Comparison of ENCODE assay signal across 9 cellular contexts in genomic region chrX:1502241-1502640, GRCh38. TPM values are rescaled to one million over a fixed set of nuclear protein-coding genes. Genes with fewer than 3 reads are reported as not detected.
DNase-seq lines count a peak whose midpoint lies in the region; ATAC-seq and TF ChIP-seq lines count a peak whose summit lies in the region.
"Had no signal": no experiment of that assay in that cellular context is flagged by ENCODE, and none has a peak within 500 bp of the region (broad histone marks: within the 10 kb centered on the region; RNA-seq: fewer than 3 reads in every experiment).

No MANE protein-coding gene starts in this region.

- H3K27me3 ChIP-seq in naive thymus-derived CD4-positive, alpha-beta T cell (ENCODE audit: control insufficient read depth in 2 of 2, insufficient read depth in 2 of 2, low read length in 2 of 2), result no peaks in the 10 kb centered on the region
- H3K27me3 ChIP-seq: breast epithelium had no signal

- H3K36me3 ChIP-seq in naive thymus-derived CD4-positive, alpha-beta T cell (ENCODE audit: control insufficient read depth in 2 of 3, insufficient read depth in 3 of 3, low read length in 3 of 3), result peaks cover 5 to 34% (median 8%) of the 10 kb centered on the region in 3 experiments
- H3K36me3 ChIP-seq: breast epithelium had no signal

- peak; percentile 0 for DNase-seq in NCI-H2171 (lab: John Stamatoyannopoulos, UW)
- no peak for DNase-seq in NCI-H2171 treated with DMSO at 0.1 percent for 48 hours (lab: John Stamatoyannopoulos, UW)
- peak; percentile 96 for DNase-seq in KBM-7
- no peak for DNase-seq in naive thymus-derived CD4-positive, alpha-beta T cell
- DNase-seq in endothelial cell (ENCODE audit: low spot score), result no peak
- no peak for DNase-seq in DMS53 treated with DMSO at 0.1 percent for 48 hours (lab: John Stamatoyannopoulos, UW; ENCODE audit: unreplicated experiment)
- DNase-seq in retina, result no peak

- peak overlapping the region; percentile 54 to 85 (median 72) for H3K27ac Mint-ChIP-seq in naive thymus-derived CD4-positive, alpha-beta T cell
- no peak overlapping the region for H3K27ac Mint-ChIP-seq in endothelial cell (ENCODE audit: unreplicated experiment)

- ATAC-seq in GM21528 (IDR thresholded peaks at IDR 0.05; ENCODE audit: low FRiP score, unreplicated experiment), result peak; percentile 44
- ATAC-seq in naive thymus-derived CD4-positive, alpha-beta T cell, result peak; percentile 15

- POLR2A ChIA-PET in naive thymus-derived CD4-positive, alpha-beta T cell (lab: Charles Lee), result no interaction called here

- peaks cover 0 to 32% (median 12%) of the 10 kb centered on the region in 5 donors for H3K36me3 Mint-ChIP-seq in naive thymus-derived CD4-positive, alpha-beta T cell
- no peaks in the 10 kb centered on the region for H3K36me3 Mint-ChIP-seq in endothelial cell (ENCODE audit: low read depth, unreplicated experiment)

- H3K27ac ChIP-seq in naive thymus-derived CD4-positive, alpha-beta T cell (ENCODE audit: low read depth, low read length), result peak overlapping the region; percentile 44
- H3K27ac ChIP-seq: breast epithelium had no signal

- no peak for TF ChIP-seq CTCF in endothelial cell (IDR thresholded peaks at IDR 0.05; ENCODE audit: unreplicated experiment)

- H3K9me3 Mint-ChIP-seq in naive thymus-derived CD4-positive, alpha-beta T cell, result peaks cover 0 to 2% (median 0%) of the 10 kb centered on the region in 11 donors
- peaks cover 4% of the 10 kb centered on the region for H3K9me3 Mint-ChIP-seq in endothelial cell (ENCODE audit: unreplicated experiment)

- no peaks in the 10 kb centered on the region for H3K9me3 ChIP-seq in naive thymus-derived CD4-positive, alpha-beta T cell (ENCODE audit: control insufficient read depth in 2 of 3, low read length in 3 of 3)
- H3K9me3 ChIP-seq: breast epithelium had no signal

- no peak overlapping the region for H3K4me3 ChIP-seq in naive thymus-derived CD4-positive, alpha-beta T cell (ENCODE audit: low read length)
- H3K4me3 ChIP-seq: breast epithelium had no signal

- intact Hi-C loops in naive thymus-derived CD4-positive, alpha-beta T cell (cut with micrococcal nuclease), result no loop called here

- peaks cover 7 to 14% of the 10 kb centered on the region in 2 donors for H3K4me1 ChIP-seq in naive thymus-derived CD4-positive, alpha-beta T cell (ENCODE audit: control insufficient read depth in 2 of 2, insufficient read depth in 2 of 2, low read length in 2 of 2)
- H3K4me1 ChIP-seq: breast epithelium had no signal

- peaks cover 4 to 49% (median 34%) of the 10 kb centered on the region in 7 donors for H3K4me1 Mint-ChIP-seq in naive thymus-derived CD4-positive, alpha-beta T cell
- no peaks in the 10 kb centered on the region for H3K4me1 Mint-ChIP-seq in endothelial cell (ENCODE audit: unreplicated experiment)

- CTCF ChIA-PET in naive thymus-derived CD4-positive, alpha-beta T cell (lab: Charles Lee), result no interaction called here

- H3K4me3 Mint-ChIP-seq in naive thymus-derived CD4-positive, alpha-beta T cell, result no peak overlapping the region
- H3K4me3 Mint-ChIP-seq in endothelial cell (ENCODE audit: unreplicated experiment), result no peak overlapping the region

- H3K27me3 Mint-ChIP-seq in naive thymus-derived CD4-positive, alpha-beta T cell, result no peaks in the 10 kb centered on the region
- H3K27me3 Mint-ChIP-seq in endothelial cell (ENCODE audit: unreplicated experiment), result peaks cover 2% of the 10 kb centered on the region

- in situ Hi-C loops in KBM-7 (cut with MboI; ENCODE audit: low pct_unique_long_range_greater_than_20kb, low sequenced_read_pairs), result no loop called here

RNA-seq across cellular contexts. Expression of gene P2RY8, which starts 34.7 kb away (rescaled TPM):
- 100 to 1,000 TPM; 109 to 158 (median 122) TPM for total RNA-seq in naive thymus-derived CD4-positive, alpha-beta T cell
- 100 to 1,000 TPM; 221 to 277 TPM for polyA plus RNA-seq in naive thymus-derived CD4-positive, alpha-beta T cell
- total RNA-seq in endothelial cell (ENCODE audit: unreplicated experiment), result not detected

RNA-seq across cellular contexts. Expression of gene ASMTL, which starts 49.5 kb away (rescaled TPM):
- total RNA-seq in naive thymus-derived CD4-positive, alpha-beta T cell, result 10 to 100 TPM; 30.9 to 50.0 (median 41.7) TPM
- 10 to 100 TPM; 41.0 to 46.0 TPM for polyA plus RNA-seq in naive thymus-derived CD4-positive, alpha-beta T cell
- total RNA-seq in endothelial cell (ENCODE audit: unreplicated experiment), result 25.8 TPM

Comparison
In these comparisons a context has a peak if more than half of its experiments do, and no peak if none do; other contexts are left out.
1. DNase-seq: peak in NCI-H2171 (single experiment) and KBM-7 (single experiment); none in NCI-H2171 treated with DMSO at 0.1 percent for 48 hours (single experiment), naive thymus-derived CD4-positive, alpha-beta T cell (0 of 9), endothelial cell (single experiment), DMS53 treated with DMSO at 0.1 percent for 48 hours (single experiment) and retina (single experiment).
2. RNA of gene P2RY8, which starts 34.7 kb away (total RNA-seq): 109 to 158 TPM in naive thymus-derived CD4-positive, alpha-beta T cell; not detected in endothelial cell (single experiment); every median in the first group is over 100 times any median in the second.